Comparison of ENCODE assay signal across 22 cellular contexts in genomic region chr1:69081671-69082070, GRCh38.
"Had no signal": no experiment of that assay in that cellular context is flagged by ENCODE, and none has a peak within 500 bp of the region (broad histone marks: within the 10 kb centered on the region; RNA-seq: fewer than 3 reads in every experiment).

No MANE protein-coding gene starts in this region.

- H3K36me3 Mint-ChIP-seq: naive B cell; stimulated activated effector memory CD8-positive, alpha-beta T cell treated with anti-CD3 and anti-CD28 coated beads, Interleukin-12 subunit alpha, Interleukin-12 subunit beta, amount 100 ng/mL, for 72 hours had no signal

- H3K9me3 Mint-ChIP-seq: nephron had no signal

- H3K27ac Mint-ChIP-seq: naive B cell; nephron; stimulated activated effector memory CD8-positive, alpha-beta T cell treated with anti-CD3 and anti-CD28 coated beads, Interleukin-12 subunit alpha, Interleukin-12 subunit beta, amount 100 ng/mL, for 72 hours had no signal

- H3K9me3 ChIP-seq: colonic mucosa, gastrocnemius medialis, heart right ventricle, left ventricle myocardium inferior, neutrophil, right atrium auricular region, suprapubic skin, tibial nerve had no signal

- H3K27me3 Mint-ChIP-seq: naive B cell had no signal

- ATAC-seq: gastrocnemius medialis; heart right ventricle; stimulated activated effector memory CD8-positive, alpha-beta T cell treated with anti-CD3 and anti-CD28 coated beads, Interleukin-12 subunit alpha, Interleukin-12 subunit beta, amount 100 ng/mL, for 72 hours; stimulated activated naive CD8-positive, alpha-beta T cell treated with anti-CD3 and anti-CD28 coated beads, Interleukin-15, Interleukin-2, amounts not matched to agents 100 U/mL and 50 U/mL, for 24 hours had no signal

- H3K27me3 ChIP-seq: cardiac muscle cell, colonic mucosa, gastrocnemius medialis, heart right ventricle, neutrophil, right atrium auricular region, suprapubic skin, tibial nerve had no signal

- H3K4me1 Mint-ChIP-seq: naive B cell; stimulated activated effector memory CD8-positive, alpha-beta T cell treated with anti-CD3 and anti-CD28 coated beads, Interleukin-12 subunit alpha, Interleukin-12 subunit beta, amount 100 ng/mL, for 72 hours had no signal

- H3K36me3 ChIP-seq: cardiac muscle cell, colonic mucosa, gastrocnemius medialis, heart right ventricle, left ventricle myocardium inferior, neutrophil, right atrium auricular region, suprapubic skin, tibial nerve had no signal

- H3K4me1 ChIP-seq: colonic mucosa, gastrocnemius medialis, heart right ventricle, left ventricle myocardium inferior, right atrium auricular region, suprapubic skin had no signal

- H3K27ac ChIP-seq: cardiac muscle cell, colonic mucosa, gastrocnemius medialis, heart right ventricle, left ventricle myocardium inferior, neutrophil, right atrium auricular region, suprapubic skin, tibial nerve had no signal

- H3K4me3 ChIP-seq: cardiac muscle cell, colonic mucosa, gastrocnemius medialis, heart right ventricle, left ventricle myocardium inferior, lung, right atrium auricular region, suprapubic skin, tibial nerve had no signal

- H3K4me3 Mint-ChIP-seq: naive B cell; nephron; stimulated activated effector memory CD8-positive, alpha-beta T cell treated with anti-CD3 and anti-CD28 coated beads, Interleukin-12 subunit alpha, Interleukin-12 subunit beta, amount 100 ng/mL, for 72 hours had no signal

- DNase-seq: cerebellar nuclear complex; colonic mucosa; dermis blood vessel endothelial cell; effector CD4-positive, alpha-beta T cell; gastrocnemius medialis; heart right ventricle; hypothalamus; kidney glomerular epithelial cell; left ventricle myocardium inferior; mesenchymal stem cell; naive B cell; stimulated activated CD4-positive, alpha-beta T cell treated with anti-CD3 and anti-CD28 coated beads, Interleukin-4, amount 100 ng/mL, for 1 hour; stimulated activated CD8-positive, alpha-beta memory T cell treated with anti-CD3 and anti-CD28 coated beads, Interleukin-4, amount 100 ng/mL, for 48 hours; stimulated activated naive CD8-positive, alpha-beta T cell treated with anti-CD3 and anti-CD28 coated beads, Interleukin-15, Interleukin-2, amounts not matched to agents 100 U/mL and 50 U/mL, for 24 hours had no signal
